24 cellular contexts compared by ENCODE assay signal in the genomic region with DNA sequence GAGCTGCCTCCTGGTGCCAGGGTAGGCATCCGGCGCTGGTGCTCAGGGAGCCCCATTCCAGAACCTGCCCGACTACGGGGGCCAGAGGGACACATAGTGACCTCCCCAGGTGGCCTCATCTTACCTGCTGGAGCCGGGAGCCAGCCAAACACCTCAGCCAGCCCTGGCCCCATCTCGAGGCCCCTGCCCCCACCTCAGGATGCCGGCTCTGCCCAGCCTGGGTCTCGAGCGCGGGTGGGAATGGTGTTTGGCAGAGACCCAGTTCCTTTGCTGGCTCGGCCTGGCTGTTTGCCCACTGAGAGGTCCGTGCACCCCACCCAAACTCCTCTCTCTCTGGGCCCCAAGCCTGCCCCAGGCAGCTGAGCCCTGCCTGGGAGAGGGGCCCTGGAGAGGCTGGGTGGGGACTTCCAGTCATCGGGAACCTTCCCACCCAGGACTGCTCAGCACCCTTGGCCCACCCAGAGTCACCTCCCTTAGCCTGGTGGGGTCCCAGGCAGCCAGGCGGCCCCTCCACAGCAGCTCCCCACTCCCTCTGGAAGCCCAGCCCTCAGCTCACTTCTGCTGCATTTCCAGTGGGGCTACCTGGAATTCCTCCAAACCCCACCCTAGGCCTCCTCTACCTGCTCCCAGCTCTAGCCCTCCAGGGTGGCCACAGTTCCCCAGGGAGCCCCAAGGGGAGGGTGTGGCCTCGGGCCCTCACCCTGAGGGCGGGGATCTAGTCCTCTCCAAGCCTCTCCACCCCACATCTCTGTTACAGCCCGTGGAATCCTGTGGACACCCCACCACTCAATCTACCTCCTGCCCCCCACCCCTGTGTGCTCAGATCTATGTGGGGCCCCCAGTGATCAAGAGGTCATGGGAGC. TPM values are rescaled to one million over a fixed set of nuclear protein-coding genes. Genes with fewer than 3 reads are reported as not detected.
DNase-seq lines count a peak whose midpoint lies in the region; ATAC-seq and TF ChIP-seq lines count a peak whose summit lies in the region.
"Had no signal": no experiment of that assay in that cellular context is flagged by ENCODE, and none has a peak within 500 bp of the region (broad histone marks: within the 10 kb centered on the region; RNA-seq: fewer than 3 reads in every experiment).

No MANE protein-coding gene starts in this region.

- no peak overlapping the region for H3K9ac ChIP-seq in adipocyte (ENCODE audit: low read length)
- H3K9ac ChIP-seq: GM23248 had no signal

- H3K36me3 ChIP-seq in adipocyte (ENCODE audit: control insufficient read depth, insufficient read depth, low read length, severe bottlenecking): no peaks in the 10 kb centered on the region
- H3K36me3 ChIP-seq: MG63 had no signal

- H3K27me3 Mint-ChIP-seq in stimulated activated memory B cell treated with anti-CD40 and anti-IgM and Interleukin-4, amounts not matched to agents 10 μg/mL and 1 μg/mL and 100 μg/mL, for 72 hours: peaks cover 29% of the 10 kb centered on the region
- H3K27me3 Mint-ChIP-seq: activated CD4-positive, alpha-beta T cell treated with anti-CD3 and anti-CD28 coated beads for 36 hours; CD8-positive, alpha-beta memory T cell; progenitor cell of endocrine pancreas had no signal

- H3K4me3 Mint-ChIP-seq in stimulated activated memory B cell treated with anti-CD40 and anti-IgM and Interleukin-4, amounts not matched to agents 10 μg/mL and 1 μg/mL and 100 μg/mL, for 72 hours: no peak overlapping the region
- H3K4me3 Mint-ChIP-seq: activated CD4-positive, alpha-beta T cell treated with anti-CD3 and anti-CD28 coated beads for 36 hours; activated CD8-positive, alpha-beta T cell treated with anti-CD3 and anti-CD28 coated beads, Interleukin-2, amount 10 ng/mL, durations not matched to agents 7 days and 5 days; CD8-positive, alpha-beta memory T cell had no signal

- H3K4me1 ChIP-seq in adipocyte (ENCODE audit: control insufficient read depth, insufficient read depth, low read length): peaks cover 4% of the 10 kb centered on the region

- ATAC-seq in Right ventricle myocardium superior (ENCODE audit: poor library complexity) (peak; percentile 24), left colon (peak; percentile 17)
- peak; percentile 18 for ATAC-seq in stimulated activated memory B cell treated with anti-CD40 and anti-IgM and Interleukin-4, amounts not matched to agents 10 μg/mL and 1 μg/mL and 100 μg/mL, for 72 hours
- ATAC-seq: activated CD4-positive, alpha-beta T cell treated with anti-CD3 and anti-CD28 coated beads for 36 hours; activated CD8-positive, alpha-beta T cell treated with anti-CD3 and anti-CD28 coated beads, Interleukin-2, amount 10 ng/mL, durations not matched to agents 7 days and 5 days; body of pancreas had no signal

- H3K27ac Mint-ChIP-seq in stimulated activated memory B cell treated with anti-CD40 and anti-IgM and Interleukin-4, amounts not matched to agents 10 μg/mL and 1 μg/mL and 100 μg/mL, for 72 hours: no peak overlapping the region
- H3K27ac Mint-ChIP-seq: activated CD4-positive, alpha-beta T cell treated with anti-CD3 and anti-CD28 coated beads for 36 hours; activated CD8-positive, alpha-beta T cell treated with anti-CD3 and anti-CD28 coated beads, Interleukin-2, amount 10 ng/mL, durations not matched to agents 7 days and 5 days; progenitor cell of endocrine pancreas had no signal

- no peaks in the 10 kb centered on the region for H3K9me3 ChIP-seq in adipocyte (ENCODE audit: control insufficient read depth, low read length)
- H3K9me3 ChIP-seq: body of pancreas, MG63, neutrophil, thoracic aorta had no signal

- H3K9me3 Mint-ChIP-seq in stimulated activated memory B cell treated with anti-CD40 and anti-IgM and Interleukin-4, amounts not matched to agents 10 μg/mL and 1 μg/mL and 100 μg/mL, for 72 hours: no peaks in the 10 kb centered on the region
- H3K9me3 Mint-ChIP-seq: CD8-positive, alpha-beta memory T cell had no signal

- DNase-seq in Right ventricle myocardium superior: no peak
- no peak for DNase-seq in cardiac septum (ENCODE audit: low spot score)
- peak; percentile 20 for DNase-seq in adipocyte (ENCODE audit: low read depth)
- DNase-seq in left colon: no peak
- no peak for DNase-seq in NCI-H1436 (lab: John Stamatoyannopoulos, UW)
- no peak for DNase-seq in Kasumi-1 (lab: John Stamatoyannopoulos, UW)
- DNase-seq in dorsolateral prefrontal cortex: no peak
- DNase-seq: activated CD4-positive, alpha-beta T cell treated with anti-CD3 and anti-CD28 coated beads for 36 hours; activated CD8-positive, alpha-beta T cell treated with anti-CD3 and anti-CD28 coated beads, Interleukin-2, amount 10 ng/mL, durations not matched to agents 7 days and 5 days; activated effector memory CD4-positive, alpha-beta T cell treated with Interleukin-2 at 50 U/mL for 16 hours; body of pancreas; CD8-positive, alpha-beta memory T cell; cerebellar nuclear complex; DMS153; KBM-7; MG63; NCI-H146; NCI-H510A; stimulated activated naive CD4-positive, alpha-beta T cell treated with Interleukin-2 at 50 U/mL for 16 hours had no signal

- no peak for TF ChIP-seq CTCF in dorsolateral prefrontal cortex (IDR thresholded peaks at IDR 0.05 in 54 of 56, conservative IDR thresholded peaks at IDR 0.05 in 2 of 56; ENCODE audit: low read depth in 1 of 56, partially characterized antibody in 56 of 56)

- H3K27ac ChIP-seq in dorsolateral prefrontal cortex: no peak overlapping the region
- H3K27ac ChIP-seq: body of pancreas, GM23248, neutrophil, thoracic aorta had no signal

- H3K27me3 ChIP-seq in adipocyte (replicated peaks; ENCODE audit: control insufficient read depth, insufficient read depth, low read length): no peaks in the 10 kb centered on the region
- H3K27me3 ChIP-seq in dorsolateral prefrontal cortex: no peaks in the 10 kb centered on the region
- H3K27me3 ChIP-seq: body of pancreas, MG63, neutrophil had no signal

- H3K4me1 Mint-ChIP-seq in stimulated activated memory B cell treated with anti-CD40 and anti-IgM and Interleukin-4, amounts not matched to agents 10 μg/mL and 1 μg/mL and 100 μg/mL, for 72 hours: peaks cover 7% of the 10 kb centered on the region
- H3K4me1 Mint-ChIP-seq: activated CD4-positive, alpha-beta T cell treated with anti-CD3 and anti-CD28 coated beads for 36 hours; CD8-positive, alpha-beta memory T cell had no signal

- no peaks in the 10 kb centered on the region for H3K36me3 Mint-ChIP-seq in stimulated activated memory B cell treated with anti-CD40 and anti-IgM and Interleukin-4, amounts not matched to agents 10 μg/mL and 1 μg/mL and 100 μg/mL, for 72 hours

- intact Hi-C loops in Right ventricle myocardium superior (cut with DNase I) (no loop called here), cardiac septum (cut with DNase I) (no loop called here), left colon (cut with DNase I, micrococcal nuclease) (no loop called here), dorsolateral prefrontal cortex (cut with DNase I) (no loop called here)

- H3K4me3 ChIP-seq in adipocyte (ENCODE audit: low read length) (no peak overlapping the region), dorsolateral prefrontal cortex (no peak overlapping the region)
- H3K4me3 ChIP-seq: body of pancreas, GM23248, MG63, thoracic aorta had no signal

RNA-seq across cellular contexts. Expression of gene UBAC1, which starts 42.4 kb away (rescaled TPM):
- 107 TPM for total RNA-seq in Right ventricle myocardium superior
- total RNA-seq in cardiac septum: 90.3 TPM
- total RNA-seq in left colon: 10 to 100 TPM; 63.0 to 64.8 TPM
- 10 to 100 TPM; 42.5 to 80.5 (median 55.0) TPM for total RNA-seq in dorsolateral prefrontal cortex
